In the genomic region with DNA sequence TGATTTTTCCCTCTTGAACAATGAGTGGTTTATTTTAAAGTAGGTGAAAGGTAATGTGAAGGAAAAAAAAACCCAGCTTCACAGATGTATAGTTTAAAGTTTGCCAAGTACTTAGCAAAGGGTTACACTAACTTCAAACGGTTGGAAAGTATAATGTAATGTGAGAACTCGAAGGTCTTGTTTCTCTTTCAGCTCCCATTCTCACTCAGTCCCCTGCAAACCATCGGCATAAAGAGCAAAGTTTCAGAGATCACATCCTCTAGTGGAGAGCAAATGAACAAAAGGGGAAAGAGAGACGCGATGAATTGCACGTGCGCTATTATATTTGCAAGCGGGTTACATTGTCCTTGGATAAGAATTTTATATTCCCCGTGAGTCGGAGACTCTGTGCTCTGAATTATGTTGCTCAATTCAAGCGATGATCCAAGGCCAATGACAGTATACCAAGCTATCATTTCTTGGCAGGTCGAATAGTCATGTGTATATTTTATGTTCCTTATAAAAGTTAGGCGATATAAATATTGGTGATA, we compare ENCODE assay signal across 8 cellular contexts. TPM values are rescaled to one million over a fixed set of nuclear protein-coding genes. Genes with fewer than 3 reads are reported as not detected.
DNase-seq lines count a peak whose midpoint lies in the region; ATAC-seq and TF ChIP-seq lines count a peak whose summit lies in the region.

No MANE protein-coding gene starts in this region.

- WGBS in mesenchymal stem cell = 57% methylated on average over 9 of the region's 13 CpGs

- H3K9ac ChIP-seq in mesenchymal stem cell (ENCODE audit: low read length) = peak overlapping the region; percentile 80

- H3K27me3 ChIP-seq in mesenchymal stem cell (ENCODE audit: control insufficient read depth in 1 of 2, insufficient read depth in 1 of 2, low read length in 2 of 2) = no peaks in the 10 kb centered on the region

- no peak overlapping the region for H3K4me2 ChIP-seq in mesenchymal stem cell (ENCODE audit: low read length, poor library complexity, severe bottlenecking)

- H3K79me1 ChIP-seq in mesenchymal stem cell (replicated peaks; ENCODE audit: low read length, poor library complexity, severe bottlenecking) = no peaks in the 10 kb centered on the region

- no peak overlapping the region for H4K8ac ChIP-seq in mesenchymal stem cell (ENCODE audit: low read length)

- no peaks in the 10 kb centered on the region for H3K27me3 Mint-ChIP-seq in Calu3 (ENCODE audit: unreplicated experiment)

- no peak overlapping the region for H3K23ac ChIP-seq in mesenchymal stem cell (ENCODE audit: low read length in 2 of 2)

- no TSS peak for BruUV-seq in Calu3 (replicated peaks; lab: Mats Ljungman, UMichigan)

- peaks cover 7% of the 10 kb centered on the region for H3K4me1 ChIP-seq in mesenchymal stem cell (ENCODE audit: control insufficient read depth, insufficient read depth, low read depth, low read length)

- no peaks in the 10 kb centered on the region for H3K9me3 Mint-ChIP-seq in Calu3 (ENCODE audit: low read depth, unreplicated experiment)

- H3K4me1 Mint-ChIP-seq in Calu3 (ENCODE audit: low read depth, unreplicated experiment) = peaks cover 47% of the 10 kb centered on the region

- H2BK120ac ChIP-seq in mesenchymal stem cell (ENCODE audit: low read depth, low read length) = no peak overlapping the region

- no peak overlapping the region for H2BK12ac ChIP-seq in mesenchymal stem cell (ENCODE audit: low read length in 2 of 2)

- CTCF ChIA-PET in Calu3 (lab: Charles Lee) = interaction anchor here (0.6 to 1.4 kb wide), 4 partner anchors 11 to 419 kb away, joined by 3 to 14 read pairs (median 6); no protein-coding TSS in a partner anchor

- no peak for TF ChIP-seq CTCF in Calu3 (IDR thresholded peaks at IDR 0.05; ENCODE audit: unreplicated experiment)
- TF ChIP-seq CTCF in astrocyte of the cerebellum (IDR thresholded peaks at IDR 0.05; ENCODE audit: low read depth, low read length, missing control alignments) = peak; percentile 62

- intact Hi-C loops in Calu3 (cut with micrococcal nuclease; ENCODE audit: unreplicated experiment) = loop anchor here (2.0 to 5.0 kb wide), 2 partner anchors 102 to 163 kb away; no protein-coding TSS in a partner anchor

- DNase-seq in Calu3 (peak; percentile 28), astrocyte of the cerebellum (ENCODE audit: low read depth) (peak; percentile 68), mesenchymal stem cell (peak; percentile 28), NCI-H82 treated with DMSO at 0.1 percent for 48 hours (lab: John Stamatoyannopoulos, UW; ENCODE audit: unreplicated experiment) (no peak), HPDE6-E6E7 (ENCODE audit: extremely low spot score) (no peak), erythroblast (lab: John Stamatoyannopoulos, UW) (no peak)

- peak; percentile 93 for ATAC-seq in GM19438 (IDR thresholded peaks at IDR 0.05; ENCODE audit: low read depth, unreplicated experiment)
- peak; percentile 96 for ATAC-seq in HG03354 (IDR thresholded peaks at IDR 0.05; ENCODE audit: poor library complexity, severe bottlenecking, unreplicated experiment)

- no peak overlapping the region for H3K14ac ChIP-seq in mesenchymal stem cell (ENCODE audit: low read length in 2 of 2)

- no peak overlapping the region for H3K27ac ChIP-seq in mesenchymal stem cell (ENCODE audit: low read length, poor library complexity, severe bottlenecking)

- H3K4ac ChIP-seq in mesenchymal stem cell (ENCODE audit: low read depth in 1 of 2, low read length in 2 of 2) = no peak overlapping the region

- H2AFZ ChIP-seq in mesenchymal stem cell (ENCODE audit: low read depth, low read length) = no peak overlapping the region

- no peaks in the 10 kb centered on the region for H3K36me3 ChIP-seq in mesenchymal stem cell (ENCODE audit: control insufficient read depth in 1 of 2, insufficient read depth in 2 of 2, low read depth in 1 of 2, low read length in 2 of 2)

- H3K9me3 ChIP-seq in mesenchymal stem cell (ENCODE audit: control insufficient read depth, low read length) = no peaks in the 10 kb centered on the region

- H3K4me3 Mint-ChIP-seq in Calu3 (ENCODE audit: low read depth, unreplicated experiment) = peak overlapping the region; percentile 61

- H2BK15ac ChIP-seq in mesenchymal stem cell (ENCODE audit: low read depth, poor library complexity, severe bottlenecking) = no peak overlapping the region

- peak overlapping the region; percentile 85 for H3K27ac Mint-ChIP-seq in Calu3 (ENCODE audit: unreplicated experiment)

- no peak overlapping the region for H2AK5ac ChIP-seq in mesenchymal stem cell (ENCODE audit: low read length, severe bottlenecking)

- peaks cover 6% of the 10 kb centered on the region for H3K36me3 Mint-ChIP-seq in Calu3 (ENCODE audit: insufficient read depth, unreplicated experiment)

- no peak overlapping the region for H4K91ac ChIP-seq in mesenchymal stem cell (ENCODE audit: low read length)

- in situ Hi-C loops in astrocyte of the cerebellum (cut with HindIII; ENCODE audit: low sequenced_read_pairs) = no loop called here

- TF ChIP-seq POLR2A in erythroblast (IDR thresholded peaks at IDR 0.05; ENCODE audit: low read length) = no peak

- H3K4me3 ChIP-seq in astrocyte of the cerebellum (ENCODE audit: low read depth, low read length) (no peak overlapping the region), mesenchymal stem cell (ENCODE audit: insufficient read depth in 1 of 2, low read depth in 1 of 2, low read length in 2 of 2) (peak overlapping the region in 1 of 2 experiments; percentile 58)

- H2BK5ac ChIP-seq in mesenchymal stem cell (ENCODE audit: low read depth, low read length, poor library complexity, severe bottlenecking) = no peak overlapping the region

- no peak overlapping the region for H3K18ac ChIP-seq in mesenchymal stem cell (ENCODE audit: low read depth in 1 of 2, low read length in 2 of 2)

RNA-seq across cellular contexts. Expression of a gene that starts 37.6 kb away (rescaled TPM):
- total RNA-seq in Calu3 (2022) = 69.4 and 85.6 TPM in 2 replicates
- polyA plus RNA-seq in mesenchymal stem cell (2013, experiment 1 of 2) = 0.22 TPM
- polyA plus RNA-seq in mesenchymal stem cell (2013, experiment 2 of 2) = 0.19 TPM

Comparison
In these comparisons a context has a peak if more than half of its experiments do, and no peak if none do; other contexts are left out.
1. DNase-seq: peak in Calu3 (single experiment), astrocyte of the cerebellum (single experiment) and mesenchymal stem cell (single experiment); none in NCI-H82 treated with DMSO at 0.1 percent for 48 hours (single experiment), HPDE6-E6E7 (single experiment) and erythroblast (0 of 2).